ENCODE assay signal across 8 cellular contexts in genomic region chr12:69470189-69471094, GRCh38. TPM values are rescaled to one million over a fixed set of nuclear protein-coding genes. Genes with fewer than 3 reads are reported as not detected.
DNase-seq lines count a peak whose midpoint lies in the region; ATAC-seq lines count a peak whose summit lies in the region.

FRS2 (plus strand) TSS chr12:69470388; CDS start chr12:69569031, 98,643 bp downstream.

- peaks cover 60% of the 10 kb centered on the region for H3K4me1 ChIP-seq in GM23248 (ENCODE audit: insufficient read depth)

- H3K27me3 Mint-ChIP-seq in activated T-helper 17 cell treated with anti-CD3 and anti-CD28 coated beads, Interleukin-2, amount 50 U/mL, for 72 hours: no peaks in the 10 kb centered on the region
- H3K27me3 Mint-ChIP-seq in natural killer cell treated with Interleukin-12 subunit alpha and Interleukin-12 subunit beta and Interleukin-15 and Interleukin-18, amount 100 ng/mL, for 72 hours: no peaks in the 10 kb centered on the region

- in situ Hi-C loops in GM23248 (cut with MboI): no loop called here

- no peaks in the 10 kb centered on the region for H3K9me3 ChIP-seq in GM23248 (ENCODE audit: low read depth)

- DNase-seq in EH (ENCODE audit: low read depth) (peak; percentile 92), GM23248 (peak; percentile 96), Kasumi-1 (lab: John Stamatoyannopoulos, UW) (peak; percentile 86 to 90), RKO (ENCODE audit: low spot score) (peak; percentile 95), fibroblast of peridontal ligament (ENCODE audit: extremely low read depth) (peak; percentile 87)
- DNase-seq in natural killer cell treated with Interleukin-12 subunit alpha and Interleukin-12 subunit beta and Interleukin-15 and Interleukin-18, amount 100 ng/mL, for 72 hours (ENCODE audit: low spot score): peak; percentile 93
- peak; percentile 90 for DNase-seq in stimulated activated naive CD8-positive, alpha-beta T cell treated with anti-CD3 and anti-CD28 coated beads, Interleukin-15, Interleukin-2, amounts not matched to agents 100 U/mL and 50 U/mL, for 24 hours

- H2AFZ ChIP-seq in GM23248: peak within 1 kb of the TSS; percentile 100

- ATAC-seq in activated T-helper 17 cell treated with anti-CD3 and anti-CD28 coated beads, Interleukin-2, amount 50 U/mL, for 72 hours (replicated peaks): peak; percentile 99
- peak; percentile 99 for ATAC-seq in natural killer cell treated with Interleukin-12 subunit alpha and Interleukin-12 subunit beta and Interleukin-15 and Interleukin-18, amount 100 ng/mL, for 72 hours
- ATAC-seq in stimulated activated naive CD8-positive, alpha-beta T cell treated with anti-CD3 and anti-CD28 coated beads, Interleukin-15, Interleukin-2, amounts not matched to agents 100 U/mL and 50 U/mL, for 24 hours: peak; percentile 99

- peak within 1 kb of the TSS; percentile 96 for H3K27ac Mint-ChIP-seq in activated T-helper 17 cell treated with anti-CD3 and anti-CD28 coated beads, Interleukin-2, amount 50 U/mL, for 72 hours
- H3K27ac Mint-ChIP-seq in natural killer cell treated with Interleukin-12 subunit alpha and Interleukin-12 subunit beta and Interleukin-15 and Interleukin-18, amount 100 ng/mL, for 72 hours: peak within 1 kb of the TSS; percentile 79 to 93

- H3K4me3 Mint-ChIP-seq in activated T-helper 17 cell treated with anti-CD3 and anti-CD28 coated beads, Interleukin-2, amount 50 U/mL, for 72 hours: peak within 1 kb of the TSS; percentile 81
- peak within 1 kb of the TSS; percentile 84 for H3K4me3 Mint-ChIP-seq in natural killer cell treated with Interleukin-12 subunit alpha and Interleukin-12 subunit beta and Interleukin-15 and Interleukin-18, amount 100 ng/mL, for 72 hours

- H3K27me3 ChIP-seq in GM23248 (replicated peaks; ENCODE audit: insufficient read depth): no peaks in the 10 kb centered on the region

- peak within 1 kb of the TSS; percentile 88 for H3K27ac ChIP-seq in GM23248

- H3F3A ChIP-seq in GM23248 (ENCODE audit: insufficient read depth): peaks cover 22% of the 10 kb centered on the region

- peak within 1 kb of the TSS; percentile 94 for H3K4me3 ChIP-seq in GM23248

- H3K79me2 ChIP-seq in GM23248 (ENCODE audit: insufficient read depth): peaks cover 53% of the 10 kb centered on the region

- H3K9me2 ChIP-seq in GM23248 (ENCODE audit: insufficient read depth): no peaks in the 10 kb centered on the region

- H3K36me3 Mint-ChIP-seq in activated T-helper 17 cell treated with anti-CD3 and anti-CD28 coated beads, Interleukin-2, amount 50 U/mL, for 72 hours (ENCODE audit: low read depth): peaks cover 13% of the 10 kb centered on the region
- no peaks in the 10 kb centered on the region for H3K36me3 Mint-ChIP-seq in natural killer cell treated with Interleukin-12 subunit alpha and Interleukin-12 subunit beta and Interleukin-15 and Interleukin-18, amount 100 ng/mL, for 72 hours

- H3K9me3 Mint-ChIP-seq in activated T-helper 17 cell treated with anti-CD3 and anti-CD28 coated beads, Interleukin-2, amount 50 U/mL, for 72 hours: no peaks in the 10 kb centered on the region
- H3K9me3 Mint-ChIP-seq in natural killer cell treated with Interleukin-12 subunit alpha and Interleukin-12 subunit beta and Interleukin-15 and Interleukin-18, amount 100 ng/mL, for 72 hours: no peaks in the 10 kb centered on the region

- H3K36me3 ChIP-seq in GM23248 (ENCODE audit: low read depth): no peaks in the 10 kb centered on the region

- peak within 1 kb of the TSS; percentile 99 for H3K9ac ChIP-seq in GM23248

- WGBS in GM23248 (ENCODE audit: low coverage in 1 of 2, low lambda C conversion rate in 2 of 2, missing lambda C conversion rate in 2 of 2), 2 experiments: 1 to 2% methylated on average over 46 to 67 of the region's 69 CpGs

- peaks cover 31% of the 10 kb centered on the region for H3K4me1 Mint-ChIP-seq in activated T-helper 17 cell treated with anti-CD3 and anti-CD28 coated beads, Interleukin-2, amount 50 U/mL, for 72 hours
- peaks cover 28 to 39% of the 10 kb centered on the region in 2 donors for H3K4me1 Mint-ChIP-seq in natural killer cell treated with Interleukin-12 subunit alpha and Interleukin-12 subunit beta and Interleukin-15 and Interleukin-18, amount 100 ng/mL, for 72 hours (ENCODE audit: low read depth in 2 of 2)

- peak within 1 kb of the TSS; percentile 100 for H3K4me2 ChIP-seq in GM23248 (ENCODE audit: unreplicated experiment)

- H4K20me1 ChIP-seq in GM23248 (ENCODE audit: insufficient read depth): peaks cover 7% of the 10 kb centered on the region; the same call in 1 of the 2 replicates

RNA-seq across cellular contexts. Expression of gene FRS2, which starts in this region (rescaled TPM):
- 41.2 and 79.5 TPM in 2 replicates for total RNA-seq in GM23248 (2014; rRNA removed; shearing (Covaris generic))
- polyA plus RNA-seq in GM23248 (2016; fragmentation: Nextera tagmentation; extraction: Ambion mirVana): 21.7 and 25.5 TPM in 2 replicates
- 10 to 100 TPM; 11.0 to 12.8 TPM for total RNA-seq in activated T-helper 17 cell treated with anti-CD3 and anti-CD28 coated beads, Interleukin-2, amount 50 U/mL, for 72 hours
- total RNA-seq in natural killer cell treated with Interleukin-12 subunit alpha and Interleukin-12 subunit beta and Interleukin-15 and Interleukin-18, amount 100 ng/mL, for 72 hours: 10 to 100 TPM; 15.2 to 17.6 TPM

Comparison
In these comparisons a context has a peak if more than half of its experiments do, and no peak if none do; other contexts are left out.
1. Peak in every context shown above with its lines: DNase-seq, ATAC-seq, H3K4me3 ChIP-seq and H3K27ac ChIP-seq.